ENCODE assay signal across 8 cellular contexts in genomic region chr12:49538740-49539403, GRCh38. TPM values are rescaled to one million over a fixed set of nuclear protein-coding genes. Genes with fewer than 3 reads are reported as not detected.
A peak's percentile ranks its signal among the peaks of the same experiment; 100 is the strongest.
DNase-seq lines count a peak whose midpoint lies in the region; ATAC-seq lines count a peak whose summit lies in the region.

Gene KCNH3 (plus strand): TSS chr12:49539030. CDS start chr12:49539417, 387 bp downstream.

- peak; percentile 71 for ATAC-seq in GM18498 (IDR thresholded peaks at IDR 0.05; ENCODE audit: unreplicated experiment)
- peak; percentile 41 for ATAC-seq in HG03442 (IDR thresholded peaks at IDR 0.05; ENCODE audit: unreplicated experiment)
- ATAC-seq in effector memory CD8-positive, alpha-beta T cell (replicated peaks): peak; percentile 91
- no peak for ATAC-seq in HG02970 (IDR thresholded peaks at IDR 0.05; ENCODE audit: low FRiP score, unreplicated experiment)

- H3K27ac Mint-ChIP-seq in effector memory CD8-positive, alpha-beta T cell: peak within 1 kb of the TSS; percentile 65 to 70

- peak within 1 kb of the TSS; percentile 82 to 83 for H3K4me3 Mint-ChIP-seq in effector memory CD8-positive, alpha-beta T cell

- H3K36me3 Mint-ChIP-seq in effector memory CD8-positive, alpha-beta T cell (ENCODE audit: insufficient read depth): no peaks in the 10 kb centered on the region

- H3K27me3 Mint-ChIP-seq in effector memory CD8-positive, alpha-beta T cell: peaks cover 0 to 9% of the 10 kb centered on the region in 2 donors

- no peaks in the 10 kb centered on the region for H3K9me3 Mint-ChIP-seq in effector memory CD8-positive, alpha-beta T cell

- peaks cover 12 to 18% of the 10 kb centered on the region in 2 donors for H3K4me1 Mint-ChIP-seq in effector memory CD8-positive, alpha-beta T cell (ENCODE audit: low read depth in 2 of 2)

- DNase-seq in NCI-H82 treated with DMSO at 0.1 percent for 48 hours (lab: John Stamatoyannopoulos, UW; ENCODE audit: unreplicated experiment): peak; percentile 63
- peak; percentile 72 to 79 for DNase-seq in activated CD8-positive, alpha-beta memory T cell treated with anti-CD3 and anti-CD28 coated beads for 4 hours (ENCODE audit: low read depth in 2 of 2)
- peak; percentile 81 to 84 (median 82) for DNase-seq in effector memory CD8-positive, alpha-beta T cell
- peak; percentile 93 for DNase-seq in mesenteric fat pad (ENCODE audit: low spot score)
- DNase-seq in stimulated activated CD8-positive, alpha-beta memory T cell treated with anti-CD3 and anti-CD28 coated beads, Interleukin-12 subunit alpha, Interleukin-12 subunit beta, amount 100 ng/mL, for 4 hours (ENCODE audit: low read depth): peak; percentile 78

RNA-seq across cellular contexts. Expression of gene KCNH3, which starts in this region (rescaled TPM):
- 0.19 TPM for total RNA-seq in mesenteric fat pad

Comparison
In these comparisons a context has a peak if more than half of its experiments do, and no peak if none do; other contexts are left out.
1. Peak in DNase-seq in mesenteric fat pad; RNA of the gene not detected or under 1 TPM.